Comparison of ENCODE assay signal across 19 cellular contexts in the genomic region with DNA sequence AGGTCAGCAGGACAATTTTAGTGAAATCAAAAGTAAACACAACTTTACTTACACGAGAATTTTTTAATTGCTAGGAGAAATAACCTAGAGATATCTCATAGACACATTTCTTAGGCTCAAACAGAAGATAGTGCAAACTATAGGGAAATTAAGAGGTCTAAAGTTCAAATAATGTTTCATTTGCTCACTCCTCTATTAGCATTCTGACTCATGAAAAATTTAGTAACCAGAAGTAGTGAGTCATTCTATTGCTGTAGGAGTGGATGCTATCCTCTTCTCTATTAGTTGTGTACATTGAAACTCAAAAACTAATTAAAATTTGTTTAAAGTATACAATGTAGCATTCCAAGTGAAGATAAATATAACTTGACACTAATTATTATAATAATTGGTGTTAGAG.
DNase-seq lines count a peak whose midpoint lies in the region; ATAC-seq and TF ChIP-seq lines count a peak whose summit lies in the region.
"Had no signal": no experiment of that assay in that cellular context is flagged by ENCODE, and none has a peak within 500 bp of the region (broad histone marks: within the 10 kb centered on the region; RNA-seq: fewer than 3 reads in every experiment).

No MANE protein-coding gene starts in this region.

- H3K9ac ChIP-seq in mammary epithelial cell (ENCODE audit: insufficient read depth, low read length) = no peak overlapping the region

- H3K27me3 ChIP-seq in mammary epithelial cell (ENCODE audit: insufficient read depth, low read length) = no peaks in the 10 kb centered on the region

- H4K20me1 ChIP-seq in mammary epithelial cell (ENCODE audit: insufficient read depth, low read length) = no peaks in the 10 kb centered on the region

- no peaks in the 10 kb centered on the region for H3K9me3 ChIP-seq in mammary epithelial cell (replicated peaks; ENCODE audit: insufficient read depth, low read length)
- H3K9me3 ChIP-seq: psoas muscle had no signal

- WGBS in mammary epithelial cell (ENCODE audit: low coverage, missing lambda C conversion rate) = 72% methylated on average over 1 of the region's 1 CpG

- no peak for TF ChIP-seq CTCF in mammary epithelial cell (conservative IDR thresholded peaks at IDR 0.05 in 1 of 2, IDR thresholded peaks at IDR 0.05 in 1 of 2; ENCODE audit: extremely low read depth in 1 of 2, insufficient read depth in 1 of 2, low read depth in 1 of 2, low read length in 2 of 2)

- peak; percentile 48 for ATAC-seq in GM18511 (IDR thresholded peaks at IDR 0.05; ENCODE audit: unreplicated experiment)
- ATAC-seq in GM19467 (IDR thresholded peaks at IDR 0.05; ENCODE audit: unreplicated experiment) = no peak
- no peak for ATAC-seq in GM19452 (IDR thresholded peaks at IDR 0.05; ENCODE audit: unreplicated experiment)
- ATAC-seq: GM23338, psoas muscle, Right ventricle myocardium inferior had no signal

- H3K4me2 ChIP-seq in mammary epithelial cell (ENCODE audit: insufficient read depth, low read depth, low read length) = no peak overlapping the region
- H3K4me2 ChIP-seq: GM23338 had no signal

- H3K36me3 ChIP-seq in mammary epithelial cell (ENCODE audit: insufficient read depth, low read length) = no peaks in the 10 kb centered on the region

- no peaks in the 10 kb centered on the region for H3K4me1 ChIP-seq in mammary epithelial cell (ENCODE audit: insufficient read depth, low read length)
- H3K4me1 ChIP-seq: psoas muscle had no signal

- no peak overlapping the region for H3K27ac ChIP-seq in mammary epithelial cell (ENCODE audit: insufficient read depth, low read depth, low read length)
- H3K27ac ChIP-seq: psoas muscle had no signal

- intact Hi-C loops in mammary epithelial cell (cut with micrococcal nuclease) = no loop called here

- CTCF ChIA-PET in mammary epithelial cell (lab: Charles Lee; ENCODE audit: low non-redundant PET) = no interaction called here

- H3K4me3 ChIP-seq in mammary epithelial cell (replicated peaks in 1 of 3; ENCODE audit: insufficient read depth in 1 of 3, low read depth in 2 of 3, low read length in 3 of 3) = no peak overlapping the region
- H3K4me3 ChIP-seq: GM23338, psoas muscle had no signal

- in situ Hi-C loops in mammary epithelial cell (cut with MboI; ENCODE audit: low sequenced_read_pairs in 2 of 2) = no loop called here

- DNase-seq in LoVo (ENCODE audit: low spot score) (peak; percentile 30), mammary epithelial cell (peak; percentile 46), renal cortical epithelial cell (ENCODE audit: low read depth) (peak; percentile 66), GDM1 (lab: John Stamatoyannopoulos, UW) (no peak)
- no peak for DNase-seq in stimulated activated CD4-positive, alpha-beta T cell treated with anti-CD3 and anti-CD28 coated beads, Interleukin-4, amount 100 ng/mL, for 1 hour
- DNase-seq: activated CD4-positive, CD25-positive, alpha-beta regulatory T cell treated with anti-CD3 and anti-CD28 coated beads, Interleukin-2, amount 50 U/mL, for 72 hours; activated CD8-positive, alpha-beta memory T cell treated with anti-CD3 and anti-CD28 coated beads, Interleukin-2, amount 50 U/mL, for 4 hours; activated naive CD4-positive, alpha-beta T cell; DMS79; effector CD8-positive, alpha-beta T cell; mesendoderm; NCI-H2171; nephron progenitor cell; psoas muscle had no signal

- dilution Hi-C loops in mammary epithelial cell (cut with HindIII; ENCODE audit: low sequenced_read_pairs) = no loop called here

- H2AFZ ChIP-seq in mammary epithelial cell (ENCODE audit: low read depth, low read length) = no peak overlapping the region
- H2AFZ ChIP-seq: GM23338 had no signal

- no TSS peak for BruUV-seq in mammary epithelial cell (replicated peaks; lab: Mats Ljungman, UMichigan)

- H3K79me2 ChIP-seq in mammary epithelial cell (ENCODE audit: insufficient read depth, low read length) = no peaks in the 10 kb centered on the region

Comparison
In these comparisons a context has a peak if more than half of its experiments do, and no peak if none do; other contexts are left out.
1. DNase-seq: peak in LoVo (single experiment), mammary epithelial cell (single experiment) and renal cortical epithelial cell (single experiment); none in stimulated activated CD4-positive, alpha-beta T cell treated with anti-CD3 and anti-CD28 coated beads, Interleukin-4, amount 100 ng/mL, for 1 hour (single experiment) and GDM1 (single experiment).